8 cellular contexts compared by ENCODE assay signal in the genomic region with DNA sequence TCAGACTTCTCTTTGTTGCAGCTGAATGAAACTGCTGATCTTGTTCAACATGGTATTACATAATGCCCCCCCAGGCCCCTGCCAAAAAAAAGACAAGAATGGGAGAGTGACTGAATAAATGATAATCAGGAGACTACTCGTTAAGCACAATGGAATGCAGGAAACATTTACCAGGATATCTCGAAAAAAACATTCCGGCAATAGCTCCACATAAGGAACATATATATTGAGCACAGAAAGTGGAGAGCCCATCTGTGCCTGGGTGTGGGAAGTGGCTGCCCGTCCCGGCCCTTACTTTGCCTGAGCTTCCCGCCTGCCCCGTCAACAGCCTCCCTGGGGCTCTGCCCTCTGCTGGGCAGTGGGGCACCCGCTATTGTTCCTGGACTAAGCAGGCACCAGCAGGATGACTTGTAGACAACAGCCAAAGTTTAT. TPM values are rescaled to one million over a fixed set of nuclear protein-coding genes. Genes with fewer than 3 reads are reported as not detected.
DNase-seq lines count a peak whose midpoint lies in the region; ATAC-seq and TF ChIP-seq lines count a peak whose summit lies in the region.

No MANE protein-coding gene starts in this region.

- TF ChIP-seq CTCF in GM20000 (IDR thresholded peaks at IDR 0.05; ENCODE audit: extremely low read depth, missing control alignments), result no peak

- ATAC-seq in GM21619 (IDR thresholded peaks at IDR 0.05; ENCODE audit: unreplicated experiment), result no peak

- DNase-seq in D341Med (ENCODE audit: low spot score) (peak; percentile 60), M059J (ENCODE audit: low read depth) (peak; percentile 35), dedifferentiated amniotic fluid mesenchymal stem cell (ENCODE audit: extremely low spot score) (peak; percentile 17), myocyte (ENCODE audit: low read depth) (peak; percentile 30), NCI-H1105 treated with DMSO at 0.1 percent for 48 hours (lab: John Stamatoyannopoulos, UW) (no peak), globus pallidus (ENCODE audit: low spot score) (no peak), GM20000 (ENCODE audit: low spot score) (no peak)

RNA-seq across cellular contexts. Expression of gene TRIM11, which starts 13.4 kb away (rescaled TPM):
- 12.1 and 24.0 TPM in 2 replicates for total RNA-seq in M059J (2014; rRNA removed; shearing (Covaris generic))
- 11.3 and 12.7 TPM in 2 replicates for total RNA-seq in myocyte
- 12.7 TPM for polyA plus RNA-seq in myocyte (2012)

RNA-seq across cellular contexts. Expression of gene TRIM17, which starts 23.4 kb away (rescaled TPM):
- not detected in 2 replicates for total RNA-seq in M059J (2014; rRNA removed; shearing (Covaris generic))
- total RNA-seq in myocyte, result not detected in 2 replicates
- 0.93 TPM for polyA plus RNA-seq in myocyte (2012)

Comparison
In these comparisons a context has a peak if more than half of its experiments do, and no peak if none do; other contexts are left out.
1. DNase-seq: peak in D341Med (single experiment), M059J (single experiment), dedifferentiated amniotic fluid mesenchymal stem cell (single experiment) and myocyte (single experiment); none in NCI-H1105 treated with DMSO at 0.1 percent for 48 hours (single experiment), globus pallidus (single experiment) and GM20000 (single experiment).